In genomic region chr5:82445729-82446349, GRCh38 we compare ENCODE assay signal across 22 cellular contexts.
A peak's percentile ranks its signal among the peaks of the same experiment; 100 is the strongest.
DNase-seq lines count a peak whose midpoint lies in the region; FAIRE-seq and TF ChIP-seq lines count a peak whose summit lies in the region.
"Had no signal": no experiment of that assay in that cellular context is flagged by ENCODE, and none has a peak within 500 bp of the region (broad histone marks: within the 10 kb centered on the region; RNA-seq: fewer than 3 reads in every experiment).

No MANE protein-coding gene starts in this region.

- peak overlapping the region; percentile 2 for H3K27ac Mint-ChIP-seq in mesothelial cell of epicardium
- H3K27ac Mint-ChIP-seq: CD4-positive, alpha-beta memory T cell had no signal

- TF ChIP-seq CTCF in ascending aorta (IDR thresholded peaks at IDR 0.05) (no peak), mesothelial cell of epicardium (IDR thresholded peaks at IDR 0.05; ENCODE audit: unreplicated experiment) (no peak)

- H3K4me3 ChIP-seq in ascending aorta (no peak overlapping the region), small intestine (ENCODE audit: low read depth in 1 of 2, low read length in 2 of 2) (no peak overlapping the region)
- H3K4me3 ChIP-seq: BLaER1, HAP-1 had no signal

- peaks cover 11% of the 10 kb centered on the region for H3K4me1 Mint-ChIP-seq in mesothelial cell of epicardium
- H3K4me1 Mint-ChIP-seq: CD4-positive, alpha-beta memory T cell had no signal

- no peaks in the 10 kb centered on the region for H3K27me3 ChIP-seq in ascending aorta
- no peaks in the 10 kb centered on the region for H3K27me3 ChIP-seq in small intestine (ENCODE audit: control insufficient read depth in 2 of 2, insufficient read depth in 2 of 2, low read length in 2 of 2)
- H3K27me3 ChIP-seq: BLaER1 had no signal

- no peaks in the 10 kb centered on the region for H3K36me3 Mint-ChIP-seq in mesothelial cell of epicardium
- H3K36me3 Mint-ChIP-seq: CD4-positive, alpha-beta memory T cell had no signal

- WGBS in small intestine, 3 donors = 23 to 66% (median 48%) methylated on average over 3 of the region's 3 CpGs

- H3K27ac ChIP-seq in ascending aorta (peak overlapping the region; percentile 4 to 41), small intestine (ENCODE audit: low read depth in 1 of 2, low read length in 1 of 2) (no peak overlapping the region)
- H3K27ac ChIP-seq: BLaER1, HL-60 had no signal

- peaks cover 1% of the 10 kb centered on the region for H3K9me3 Mint-ChIP-seq in mesothelial cell of epicardium

- peaks cover 0 to 27% of the 10 kb centered on the region in 2 donors for H3K4me1 ChIP-seq in ascending aorta
- peaks cover 0 to 2% of the 10 kb centered on the region in 2 donors for H3K4me1 ChIP-seq in small intestine (ENCODE audit: control insufficient read depth in 2 of 2, insufficient read depth in 1 of 2, low read depth in 1 of 2, low read length in 1 of 2)
- H3K4me1 ChIP-seq: BLaER1, HAP-1 had no signal

- FAIRE-seq in small intestine (lab: Jason Lieb, UNC) = no peak

- peaks cover 2% of the 10 kb centered on the region for H3K27me3 Mint-ChIP-seq in mesothelial cell of epicardium (ENCODE audit: low read depth)

- H3K36me3 ChIP-seq in ascending aorta = no peaks in the 10 kb centered on the region
- no peaks in the 10 kb centered on the region for H3K36me3 ChIP-seq in small intestine (ENCODE audit: control insufficient read depth in 2 of 2, insufficient read depth in 2 of 2, low read length in 2 of 2)
- H3K36me3 ChIP-seq: BLaER1, HAP-1 had no signal

- H3K9me3 ChIP-seq in ascending aorta (no peaks in the 10 kb centered on the region), small intestine (ENCODE audit: control insufficient read depth, low read depth) (no peaks in the 10 kb centered on the region)
- H3K9me3 ChIP-seq: BLaER1, HAP-1 had no signal

- no peak overlapping the region for H3K4me3 Mint-ChIP-seq in mesothelial cell of epicardium
- H3K4me3 Mint-ChIP-seq: CD4-positive, alpha-beta memory T cell had no signal

- peak; percentile 14 for DNase-seq in NCI-H748 treated with DMSO at 0.1 percent for 48 hours (lab: John Stamatoyannopoulos, UW)
- DNase-seq in ascending aorta (ENCODE audit: low spot score in 2 of 2) = no peak
- DNase-seq in mesothelial cell of epicardium (ENCODE audit: low spot score in 2 of 2, unreplicated experiment in 2 of 2) = no peak
- DNase-seq in small intestine = peak; percentile 80
- DNase-seq in activated effector memory CD4-positive, alpha-beta T cell treated with Interleukin-2 at 50 U/mL for 16 hours = no peak
- no peak for DNase-seq in stimulated activated CD4-positive, alpha-beta T cell treated with anti-CD3 and anti-CD28 coated beads, Interleukin-1b, Interleukin-23, amount 100 ng/mL, for 48 hours
- no peak for DNase-seq in NK-92 treated with Interleukin-12 subunit alpha and Interleukin-12 subunit beta, amount 100 ng/mL, for 24 hours (lab: John Stamatoyannopoulos, UW)
- DNase-seq: CD4-positive, alpha-beta memory T cell; DMS153; GDM1; IMR-90; Kasumi-1; MM.1S; NCI-H1092 treated with DMSO at 0.1 percent for 48 hours; NCI-H2081; NCI-H2171 treated with DMSO at 0.1 percent for 48 hours; NCI-H446; NCI-H526 treated with DMSO at 0.1 percent for 48 hours; SHP77 treated with DMSO at 0.1 percent for 48 hours had no signal

- intact Hi-C loops in ascending aorta (cut with DNase I) = no loop called here

Comparison
In these comparisons a context has a peak if more than half of its experiments do, and no peak if none do; other contexts are left out.
1. DNase-seq: peak in NCI-H748 treated with DMSO at 0.1 percent for 48 hours (single experiment) and small intestine (single experiment); none in ascending aorta (0 of 2), mesothelial cell of epicardium (0 of 2), activated effector memory CD4-positive, alpha-beta T cell treated with Interleukin-2 at 50 U/mL for 16 hours (single experiment), stimulated activated CD4-positive, alpha-beta T cell treated with anti-CD3 and anti-CD28 coated beads, Interleukin-1b, Interleukin-23, amount 100 ng/mL, for 48 hours (single experiment) and NK-92 treated with Interleukin-12 subunit alpha and Interleukin-12 subunit beta, amount 100 ng/mL, for 24 hours (single experiment).
2. H3K27ac ChIP-seq: peak in ascending aorta (2 of 2); none in small intestine (0 of 2).